8 cellular contexts compared by ENCODE assay signal in the genomic region with DNA sequence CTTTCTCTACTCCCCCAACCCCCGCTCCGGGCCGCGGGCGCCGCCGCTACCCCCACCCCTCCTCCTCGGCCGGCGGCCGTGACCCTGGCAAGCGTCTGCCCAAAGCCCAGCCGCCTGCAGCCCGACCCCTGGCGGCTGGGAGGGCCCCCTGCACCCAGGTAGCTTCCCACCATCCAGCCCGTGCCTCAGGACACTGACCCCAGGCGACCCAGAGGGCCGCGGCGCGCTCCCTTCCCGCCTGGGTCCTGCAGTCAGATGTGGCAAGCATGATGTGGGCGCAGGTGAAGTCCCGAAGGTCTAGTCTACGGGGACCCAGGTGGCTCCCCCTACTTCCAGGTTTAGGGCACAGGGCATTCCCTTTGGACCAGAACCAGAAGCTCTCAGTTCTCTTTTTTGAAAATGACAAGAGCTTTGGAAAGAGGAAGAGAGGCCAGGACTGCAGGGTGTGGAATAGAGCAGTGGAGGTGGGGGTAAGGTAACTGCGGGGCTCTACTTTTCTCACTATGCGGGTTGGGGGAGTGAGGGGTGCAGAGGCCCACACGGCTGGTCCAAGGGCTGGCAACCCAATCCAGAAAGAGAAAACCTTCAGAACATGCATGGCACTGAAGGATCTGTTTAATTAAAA. TPM values are rescaled to one million over a fixed set of nuclear protein-coding genes. Genes with fewer than 3 reads are reported as not detected.
A peak's percentile ranks its signal among the peaks of the same experiment; 100 is the strongest.
DNase-seq lines count a peak whose midpoint lies in the region; ATAC-seq and TF ChIP-seq lines count a peak whose summit lies in the region.

DENND4B (minus strand) TSS at position 97 of the 625 bp plus-strand sequence. CDS start 2,344 bp downstream, outside the sequence.

- intact Hi-C loops in right lobe of liver (cut with DNase I), result no loop called here

- peak; percentile 93 to 95 (median 94) for TF ChIP-seq CTCF in right lobe of liver (IDR thresholded peaks at IDR 0.05)

- 15% methylated on average over 10 of the region's 28 CpGs for WGBS in right lobe of liver (ENCODE audit: insufficient coverage, low coverage, low lambda C conversion rate, missing lambda C conversion rate)

- H3K4me3 ChIP-seq in right lobe of liver, result peak within 1 kb of the TSS; percentile 93 to 99 (median 94)

- peak; percentile 67 for ATAC-seq in GM19023 (IDR thresholded peaks at IDR 0.05; ENCODE audit: unreplicated experiment)
- ATAC-seq in HG03175 (IDR thresholded peaks at IDR 0.05; ENCODE audit: unreplicated experiment), result peak; percentile 65
- peak; percentile 83 to 89 (median 84) for ATAC-seq in right lobe of liver

- H3K36me3 ChIP-seq in right lobe of liver, result peaks cover 0 to 25% (median 12%) of the 10 kb centered on the region in 4 donors

- peak within 1 kb of the TSS; percentile 97 to 100 (median 100) for H3K27ac ChIP-seq in right lobe of liver

- H3K4me1 ChIP-seq in right lobe of liver, result peaks cover 0 to 34% (median 16%) of the 10 kb centered on the region in 4 donors

- H3K9me3 ChIP-seq in right lobe of liver, result no peaks in the 10 kb centered on the region

- DNase-seq in Ammon's horn (ENCODE audit: low spot score) (peak; percentile 85), NCI-H510A (lab: John Stamatoyannopoulos, UW) (peak; percentile 74), dermis microvascular lymphatic vessel endothelial cell (ENCODE audit: low read depth in 2 of 2) (peak; percentile 46 to 85), right lobe of liver (peak; percentile 91)
- DNase-seq in activated CD4-positive, alpha-beta T cell treated with anti-CD3 and anti-CD28 coated beads, Interleukin-2, amount 50 U/mL, for 1 hour, result peak; percentile 71
- DNase-seq in stimulated activated CD4-positive, alpha-beta T cell treated with anti-CD3 and anti-CD28 coated beads, Interleukin-4, amount 100 ng/mL, for 4 hours, result peak; percentile 70 to 75

- TF ChIP-seq POLR2A in right lobe of liver (IDR thresholded peaks at IDR 0.05), result no peak

- no peaks in the 10 kb centered on the region for H3K27me3 ChIP-seq in right lobe of liver

RNA-seq across cellular contexts. Expression of gene DENND4B, which starts in this region (rescaled TPM):
- 6.7 and 13.9 TPM in 2 replicates for total RNA-seq in dermis microvascular lymphatic vessel endothelial cell
- 10 to 100 TPM; 13.0 to 27.5 (median 20.2) TPM for total RNA-seq in right lobe of liver

Comparison
In these comparisons a context has a peak if more than half of its experiments do, and no peak if none do; other contexts are left out.
1. Peak in every context shown above with its lines: DNase-seq, ATAC-seq, H3K4me3 ChIP-seq and H3K27ac ChIP-seq.